ENCODE assay signal across 1 cellular context in the genomic region with DNA sequence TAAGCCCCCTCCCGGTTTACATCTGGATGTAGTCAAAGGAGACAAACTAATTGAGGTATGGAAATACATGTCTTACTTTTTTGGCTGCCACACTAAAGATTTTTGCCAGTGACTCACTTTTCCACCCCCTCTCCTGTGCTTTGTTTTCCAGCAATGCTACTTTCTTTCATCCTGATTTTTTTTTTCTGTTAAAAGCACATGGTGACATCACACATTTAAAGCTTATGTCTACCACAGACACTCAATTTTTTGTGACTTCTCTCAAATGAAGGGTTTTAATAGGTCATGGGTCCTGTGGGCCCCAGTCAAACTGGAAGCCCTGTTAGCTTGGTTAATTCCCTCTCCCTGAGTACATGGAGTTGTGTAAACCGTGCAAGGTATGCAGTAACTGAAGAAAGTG.
A peak's percentile ranks its signal among the peaks of the same experiment; 100 is the strongest.
TF ChIP-seq lines count a peak whose summit lies in the region.

No MANE protein-coding gene starts in this region.

TF ChIP-seq in HEK293, 187 proteins besides CTCF, POLR2A, EP300 and RAD21 (continued from another document):
- peak; percentile 46; the same call in 1 of the 2 replicates for TF ChIP-seq PRDM6 (tag by site-specific recombination; IDR thresholded peaks at IDR 0.05)
- peak; percentile 52 for TF ChIP-seq PRDM1 (tag by site-specific recombination; IDR thresholded peaks at IDR 0.05)
- TF ChIP-seq ZNF335 (tag by site-specific recombination; conservative IDR thresholded peaks at IDR 0.05): 0 out of 2 replicates have a peak, but pooled peaks have one; percentile 11
- peak; percentile 57; the same call in 1 of the 2 replicates for TF ChIP-seq SP7 (tag by site-specific recombination; IDR thresholded peaks at IDR 0.05)
- TF ChIP-seq, protein P1, sequence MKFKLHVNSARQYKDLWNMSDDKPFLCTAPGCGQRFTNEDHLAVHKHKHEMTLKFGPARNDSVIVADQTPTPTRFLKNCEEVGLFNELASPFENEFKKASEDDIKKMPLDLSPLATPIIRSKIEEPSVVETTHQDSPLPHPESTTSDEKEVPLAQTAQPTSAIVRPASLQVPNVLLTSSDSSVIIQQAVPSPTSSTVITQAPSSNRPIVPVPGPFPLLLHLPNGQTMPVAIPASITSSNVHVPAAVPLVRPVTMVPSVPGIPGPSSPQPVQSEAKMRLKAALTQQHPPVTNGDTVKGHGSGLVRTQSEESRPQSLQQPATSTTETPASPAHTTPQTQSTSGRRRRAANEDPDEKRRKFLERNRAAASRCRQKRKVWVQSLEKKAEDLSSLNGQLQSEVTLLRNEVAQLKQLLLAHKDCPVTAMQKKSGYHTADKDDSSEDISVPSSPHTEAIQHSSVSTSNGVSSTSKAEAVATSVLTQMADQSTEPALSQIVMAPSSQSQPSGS (tag by site-specific recombination; IDR thresholded peaks at IDR 0.05; ENCODE audit: low read depth): peak; percentile 76
